ENCODE assay signal across 8 cellular contexts in the genomic region with DNA sequence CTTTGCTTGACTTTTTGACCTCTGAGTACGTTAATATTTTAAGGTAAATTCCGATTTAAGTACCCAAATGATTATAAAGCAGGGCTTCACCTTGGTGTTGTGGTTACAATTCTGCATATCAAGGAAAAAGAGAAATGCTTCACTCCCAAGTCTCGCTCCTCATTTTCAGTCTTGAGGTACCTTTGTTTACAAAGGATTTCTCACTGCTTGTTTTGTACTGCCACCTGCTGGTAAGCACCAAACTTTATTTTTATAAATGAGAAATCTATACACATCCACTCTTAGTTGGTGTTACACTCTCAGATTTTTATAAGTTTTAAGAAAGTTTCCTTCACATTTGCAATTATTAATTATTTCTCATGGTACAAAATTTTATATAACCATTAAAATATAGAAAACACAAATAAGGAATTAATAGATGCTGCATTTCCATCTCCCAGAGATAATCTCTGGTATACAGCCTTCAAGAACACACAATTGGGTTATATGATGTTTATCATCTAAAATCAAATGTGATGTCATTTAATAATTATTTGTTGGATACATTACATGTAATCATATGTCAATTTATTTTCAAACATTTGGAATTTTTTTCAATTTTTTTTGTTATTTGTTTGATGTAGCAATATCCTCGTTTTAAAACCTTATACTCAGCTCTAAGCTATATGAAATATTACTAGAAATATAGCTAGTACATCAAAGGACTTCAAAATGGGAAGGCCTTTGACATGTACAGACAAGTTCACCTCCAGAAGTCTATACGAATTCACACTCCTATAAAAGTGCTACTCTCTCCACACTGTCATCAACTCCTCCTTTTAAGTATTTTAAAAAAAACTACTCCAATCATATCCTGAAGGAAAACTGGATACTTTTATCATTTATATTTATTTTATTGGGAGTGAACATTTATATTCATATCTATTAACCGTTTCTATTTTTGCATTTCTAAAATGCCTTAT.
DNase-seq lines count a peak whose midpoint lies in the region; ATAC-seq, FAIRE-seq and TF ChIP-seq lines count a peak whose summit lies in the region.

No MANE protein-coding gene starts in this region.

- FAIRE-seq in bronchial epithelial cell (lab: Jason Lieb, UNC), result no peak

- H3K4me1 ChIP-seq in heart right ventricle, result no peaks in the 10 kb centered on the region

- TF ChIP-seq CTCF in heart right ventricle (IDR thresholded peaks at IDR 0.05), result peak; percentile 40 to 79 (median 67)
- TF ChIP-seq CTCF in bronchial epithelial cell (IDR thresholded peaks at IDR 0.05; ENCODE audit: insufficient read depth, low read length, severe bottlenecking), result peak; percentile 52

- H3K36me3 ChIP-seq in heart right ventricle, result no peaks in the 10 kb centered on the region
- H3K36me3 ChIP-seq in bronchial epithelial cell (ENCODE audit: control insufficient read depth, insufficient read depth, low read length), result no peaks in the 10 kb centered on the region

- WGBS in heart right ventricle, 2 donors, result 28 to 29% methylated on average over 6 of the region's 6 CpGs

- intact Hi-C loops in heart right ventricle (cut with DNase I) (loop anchor here in 5 of 10 donors (2.0 to 10.0 kb wide), 4 partner anchors 256 to 996 kb away; no protein-coding TSS in a partner anchor), Right ventricle myocardium superior (cut with DNase I) (loop anchor here (5.0 kb wide), 1 partner anchor 256 kb away; no protein-coding TSS in a partner anchor)

- ATAC-seq in heart right ventricle (no peak), Right ventricle myocardium superior (ENCODE audit: poor library complexity) (no peak), HG02870 (IDR thresholded peaks at IDR 0.05; ENCODE audit: unreplicated experiment) (peak; percentile 50), HG03097 (IDR thresholded peaks at IDR 0.05; ENCODE audit: low FRiP score, unreplicated experiment) (no peak)

- H3K4me3 ChIP-seq in heart right ventricle (no peak overlapping the region), bronchial epithelial cell (ENCODE audit: low read depth, low read length) (no peak overlapping the region)

- H3K27me3 ChIP-seq in heart right ventricle (no peaks in the 10 kb centered on the region), bronchial epithelial cell (ENCODE audit: control insufficient read depth, insufficient read depth, low read length) (peaks cover 2% of the 10 kb centered on the region)

- DNase-seq in heart right ventricle, result peak in 1 of 2 donors; percentile 9
- no peak for DNase-seq in Right ventricle myocardium superior
- peak; percentile 59 to 77 for DNase-seq in NCI-H524 (lab: John Stamatoyannopoulos, UW)
- peak; percentile 69 for DNase-seq in bronchial epithelial cell (ENCODE audit: low read depth)
- peak; percentile 57 to 58 for DNase-seq in lung microvascular endothelial cell (ENCODE audit: low read depth in 2 of 2)
- no peak for DNase-seq in germinal center (ENCODE audit: low spot score)

- H3K9me3 ChIP-seq in heart right ventricle, result peaks cover 0 to 9% (median 0%) of the 10 kb centered on the region in 11 donors

- H3K27ac ChIP-seq in heart right ventricle, result no peak overlapping the region

Comparison
In these comparisons a context has a peak if more than half of its experiments do, and no peak if none do; other contexts are left out.
1. DNase-seq: peak in NCI-H524 (2 of 2), bronchial epithelial cell (single experiment) and lung microvascular endothelial cell (2 of 2); none in Right ventricle myocardium superior (single experiment) and germinal center (single experiment).